1 cellular context compared by ENCODE assay signal in the genomic region with DNA sequence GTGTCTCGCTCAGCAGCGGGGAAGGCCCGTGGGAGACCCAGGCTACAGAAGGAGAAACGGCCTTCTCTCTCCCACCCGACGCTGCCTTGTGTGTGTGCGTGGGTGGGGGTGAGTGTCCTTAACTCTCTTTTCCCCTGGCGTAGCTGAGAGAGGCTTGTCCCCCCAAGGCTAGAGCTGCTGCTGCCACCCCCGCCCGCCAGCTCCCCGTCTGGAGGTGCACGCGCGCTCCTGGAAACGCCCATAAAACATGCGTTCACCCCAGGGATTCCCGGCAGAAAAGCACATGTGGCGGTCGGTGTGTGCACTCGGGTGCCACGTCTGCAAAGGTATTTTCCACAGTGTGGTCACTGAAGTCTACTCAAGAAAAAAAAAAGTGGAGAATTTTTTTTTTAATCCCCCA.
TF ChIP-seq lines count a peak whose summit lies in the region.

No MANE protein-coding gene starts in this region.

TF ChIP-seq in IMR-90, 13 proteins besides CTCF, POLR2A, EP300 and RAD21:
- TF ChIP-seq MAFK (IDR thresholded peaks at IDR 0.05; ENCODE audit: low read depth, low read length), result no peak
- TF ChIP-seq SMC3 (IDR thresholded peaks at IDR 0.05; ENCODE audit: low read depth, low read length), result no peak
- no peak for TF ChIP-seq RFX5 (IDR thresholded peaks at IDR 0.05; ENCODE audit: low read depth, low read length)
- no peak for TF ChIP-seq CEBPB (IDR thresholded peaks at IDR 0.05; ENCODE audit: low read depth, low read length)
- no peak for TF ChIP-seq MAZ (IDR thresholded peaks at IDR 0.05; ENCODE audit: borderline replicate concordance, low read depth, low read length)
- no peak for TF ChIP-seq ELK1 (IDR thresholded peaks at IDR 0.05; ENCODE audit: borderline replicate concordance, low read depth, low read length)
TF ChIP-seq in IMR-90: peak in this region for 0.
